ENCODE assay signal across 26 cellular contexts in the genomic region with DNA sequence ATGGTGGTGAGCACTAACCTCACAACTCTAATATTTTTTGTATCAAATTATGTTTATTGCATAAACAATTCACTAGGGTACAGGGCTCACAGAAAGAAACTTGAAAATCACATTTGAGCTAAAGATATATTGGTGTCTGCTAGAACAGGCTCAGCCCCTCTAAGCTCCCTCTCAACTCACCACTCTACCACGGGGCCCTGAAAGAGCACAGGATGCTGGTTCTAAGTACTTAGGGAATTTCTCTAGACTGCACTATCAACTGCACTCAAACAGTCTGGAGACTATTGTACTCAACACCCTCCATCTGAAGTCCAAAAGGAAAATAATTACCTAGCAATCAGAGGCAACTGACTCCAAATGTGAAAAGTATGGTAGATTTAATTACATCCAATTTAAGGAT.
DNase-seq lines count a peak whose midpoint lies in the region; ATAC-seq, FAIRE-seq and TF ChIP-seq lines count a peak whose summit lies in the region.
"Had no signal": no experiment of that assay in that cellular context is flagged by ENCODE, and none has a peak within 500 bp of the region (broad histone marks: within the 10 kb centered on the region; RNA-seq: fewer than 3 reads in every experiment).

No MANE protein-coding gene starts in this region.

- TF ChIP-seq CTCF in right atrium auricular region (IDR thresholded peaks at IDR 0.05) (no peak), left lung (IDR thresholded peaks at IDR 0.05) (no peak), smooth muscle cell (IDR thresholded peaks at IDR 0.05; ENCODE audit: borderline replicate concordance, insufficient read depth, poor library complexity, severe bottlenecking) (no peak)

- ATAC-seq in Right ventricle myocardium superior (ENCODE audit: poor library complexity) (peak; percentile 34), left lung (peak; percentile 78), GM19452 (IDR thresholded peaks at IDR 0.05; ENCODE audit: unreplicated experiment) (no peak)
- ATAC-seq: activated CD8-positive, alpha-beta memory T cell treated with anti-CD3 and anti-CD28 coated beads, Interleukin-2, amount 10 ng/mL, durations not matched to agents 7 days and 5 days; activated T-cell treated with anti-CD3 and anti-CD28 coated beads, Interleukin-2, amount 50 U/mL, for 72 hours had no signal

- peaks cover 4% of the 10 kb centered on the region for H3F3A ChIP-seq in smooth muscle cell (ENCODE audit: low read depth)

- no peak overlapping the region for H3K4me2 ChIP-seq in smooth muscle cell
- H3K4me2 ChIP-seq: BLaER1 had no signal

- no peak overlapping the region for H3K4me3 ChIP-seq in right atrium auricular region
- peak overlapping the region; percentile 64; the same call in 1 of the 2 replicates for H3K4me3 ChIP-seq in SK-N-MC
- H3K4me3 ChIP-seq in left lung = no peak overlapping the region
- no peak overlapping the region for H3K4me3 ChIP-seq in skeletal muscle tissue (ENCODE audit: low read length in 3 of 3)
- no peak overlapping the region for H3K4me3 ChIP-seq in small intestine (ENCODE audit: low read depth in 1 of 2, low read length in 2 of 2)
- no peak overlapping the region for H3K4me3 ChIP-seq in smooth muscle cell
- H3K4me3 ChIP-seq: adrenal gland, BLaER1, psoas muscle, transverse colon had no signal

- H3K79me2 ChIP-seq in smooth muscle cell (ENCODE audit: low read depth) = no peaks in the 10 kb centered on the region

- no peak overlapping the region for H2AFZ ChIP-seq in smooth muscle cell (ENCODE audit: low read depth)

- H3K9ac ChIP-seq in SK-N-MC (ENCODE audit: insufficient read length) = no peak overlapping the region
- no peak overlapping the region for H3K9ac ChIP-seq in skeletal muscle tissue (ENCODE audit: low read depth in 1 of 3, low read length in 3 of 3)
- no peak overlapping the region for H3K9ac ChIP-seq in smooth muscle cell (ENCODE audit: low read depth)
- H3K9ac ChIP-seq: BLaER1 had no signal

- no peaks in the 10 kb centered on the region for H4K20me1 ChIP-seq in smooth muscle cell (ENCODE audit: low read depth)
- H4K20me1 ChIP-seq: BLaER1 had no signal

- H3K27ac ChIP-seq in right atrium auricular region (peak overlapping the region in 1 of 2 donors; percentile 44), SK-N-MC (0 out of 2 replicates have a peak overlapping the region, but pooled peaks have one; percentile 88), left lung (peak overlapping the region in 1 of 2 donors; percentile 35), skeletal muscle tissue (ENCODE audit: low read depth, low read length) (peak overlapping the region; percentile 50), small intestine (ENCODE audit: low read depth in 1 of 2, low read length in 1 of 2) (no peak overlapping the region), smooth muscle cell (ENCODE audit: low read depth) (no peak overlapping the region)
- H3K27ac ChIP-seq: adrenal gland, BLaER1, epithelial cell of prostate, psoas muscle had no signal

- WGBS in small intestine, 3 donors = 55 to 78% (median 68%) methylated on average over 1 of the region's 1 CpG
- WGBS in smooth muscle cell (ENCODE audit: low lambda C conversion rate) = 25% methylated on average over 1 of the region's 1 CpG

- peaks cover 0 to 12% of the 10 kb centered on the region in 2 donors for H3K4me1 ChIP-seq in right atrium auricular region
- peaks cover 0 to 6% of the 10 kb centered on the region in 2 donors for H3K4me1 ChIP-seq in left lung
- peaks cover 0 to 6% (median 5%) of the 10 kb centered on the region in 3 donors for H3K4me1 ChIP-seq in skeletal muscle tissue (ENCODE audit: control insufficient read depth in 3 of 3, insufficient read depth in 3 of 3, low read length in 3 of 3)
- H3K4me1 ChIP-seq in small intestine (ENCODE audit: control insufficient read depth in 2 of 2, insufficient read depth in 1 of 2, low read depth in 1 of 2, low read length in 1 of 2) = no peaks in the 10 kb centered on the region
- peaks cover 10% of the 10 kb centered on the region for H3K4me1 ChIP-seq in smooth muscle cell (ENCODE audit: low read depth)
- H3K4me1 ChIP-seq: adrenal gland, BLaER1 had no signal

- no peak for FAIRE-seq in small intestine (lab: Jason Lieb, UNC)
- FAIRE-seq: A204.1, colon, kidney had no signal

- no peaks in the 10 kb centered on the region for H3K9me3 ChIP-seq in right atrium auricular region
- no peaks in the 10 kb centered on the region for H3K9me3 ChIP-seq in SK-N-MC (ENCODE audit: low read depth, low read length)
- H3K9me3 ChIP-seq in left lung = peaks cover 0 to 6% of the 10 kb centered on the region in 2 donors
- H3K9me3 ChIP-seq in skeletal muscle tissue (ENCODE audit: control insufficient read depth in 3 of 3, low read length in 3 of 3) = no peaks in the 10 kb centered on the region
- H3K9me3 ChIP-seq in small intestine (ENCODE audit: control insufficient read depth, low read depth) = no peaks in the 10 kb centered on the region
- no peaks in the 10 kb centered on the region for H3K9me3 ChIP-seq in smooth muscle cell (replicated peaks; ENCODE audit: low read depth)
- H3K9me3 ChIP-seq: adrenal gland, psoas muscle had no signal

- DNase-seq in Right ventricle myocardium superior (no peak), right atrium auricular region (ENCODE audit: low spot score) (no peak), SK-N-MC (ENCODE audit: low read depth, low spot score) (no peak), left lung (no peak), small intestine (no peak), smooth muscle cell (lab: John Stamatoyannopoulos, UW; ENCODE audit: unreplicated experiment) (no peak)
- DNase-seq: activated CD4-positive, CD25-positive, alpha-beta regulatory T cell; activated CD8-positive, alpha-beta memory T cell treated with anti-CD3 and anti-CD28 coated beads, Interleukin-2, amount 10 ng/mL, durations not matched to agents 7 days and 5 days; activated naive CD4-positive, alpha-beta T cell treated with anti-CD3 and anti-CD28 coated beads for 36 hours; activated T-cell treated with anti-CD3 and anti-CD28 coated beads, Interleukin-2, amount 50 U/mL, for 72 hours; effector CD4-positive, alpha-beta T cell; GF-D8; Karpas-422; kidney; NCI-H2171; SHP77; stimulated activated CD4-positive, alpha-beta T cell treated with anti-CD3 and anti-CD28 coated beads, Interleukin-2, amount 100 ng/mL, for 24 hours had no signal

- H3K36me3 ChIP-seq in right atrium auricular region = no peaks in the 10 kb centered on the region
- no peaks in the 10 kb centered on the region for H3K36me3 ChIP-seq in SK-N-MC (ENCODE audit: insufficient read depth, low read length)
- no peaks in the 10 kb centered on the region for H3K36me3 ChIP-seq in left lung
- H3K36me3 ChIP-seq in skeletal muscle tissue (ENCODE audit: control insufficient read depth in 3 of 3, insufficient read depth in 3 of 3, low read length in 3 of 3) = no peaks in the 10 kb centered on the region
- H3K36me3 ChIP-seq in small intestine (ENCODE audit: control insufficient read depth in 2 of 2, insufficient read depth in 2 of 2, low read length in 2 of 2) = no peaks in the 10 kb centered on the region
- H3K36me3 ChIP-seq in smooth muscle cell (ENCODE audit: low read depth) = no peaks in the 10 kb centered on the region
- H3K36me3 ChIP-seq: adrenal gland, BLaER1, transverse colon had no signal

- intact Hi-C loops in Right ventricle myocardium superior (cut with DNase I) (no loop called here), left lung (cut with DNase I) (no loop called here)

- H3K27me3 ChIP-seq in right atrium auricular region = no peaks in the 10 kb centered on the region
- no peaks in the 10 kb centered on the region for H3K27me3 ChIP-seq in left lung
- no peaks in the 10 kb centered on the region for H3K27me3 ChIP-seq in skeletal muscle tissue (ENCODE audit: control insufficient read depth in 3 of 3, insufficient read depth in 3 of 3, low read length in 3 of 3)
- H3K27me3 ChIP-seq in small intestine (ENCODE audit: control insufficient read depth in 2 of 2, insufficient read depth in 2 of 2, low read length in 2 of 2) = no peaks in the 10 kb centered on the region
- H3K27me3 ChIP-seq in smooth muscle cell (ENCODE audit: low read depth) = no peaks in the 10 kb centered on the region
- H3K27me3 ChIP-seq: adrenal gland, BLaER1, transverse colon had no signal

Comparison
In these comparisons a context has a peak if more than half of its experiments do, and no peak if none do; other contexts are left out.
1. H3K27ac ChIP-seq: peak in SK-N-MC (single experiment) and skeletal muscle tissue (single experiment); none in small intestine (0 of 2) and smooth muscle cell (single experiment).